ENCODE assay signal across 9 cellular contexts in the genomic region with DNA sequence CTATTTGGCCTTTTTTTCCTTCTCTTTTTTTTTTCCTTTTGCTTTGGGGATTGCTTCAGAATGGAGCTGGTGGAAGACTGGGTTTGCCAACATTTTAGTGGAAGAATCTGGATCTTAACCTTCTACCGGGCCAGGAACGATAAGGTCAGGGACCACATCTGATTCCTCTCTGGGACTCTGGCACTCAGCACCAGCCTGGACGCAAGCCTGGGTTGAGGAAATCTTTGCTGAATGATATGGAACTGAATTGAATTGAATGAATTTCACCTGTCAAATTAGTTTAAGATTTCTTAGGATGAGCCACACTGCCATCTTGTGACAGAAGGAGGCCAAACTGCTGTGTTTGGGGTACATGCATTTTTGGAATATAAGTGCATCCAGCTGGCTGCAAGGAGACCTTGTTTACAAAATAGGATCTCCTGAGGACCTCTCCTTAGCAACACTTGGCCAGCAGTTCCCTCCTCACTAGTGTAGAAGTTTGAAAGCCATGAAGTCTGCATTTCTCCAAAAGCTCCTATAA. TPM values are rescaled to one million over a fixed set of nuclear protein-coding genes. Genes with fewer than 3 reads are reported as not detected.
DNase-seq lines count a peak whose midpoint lies in the region; ATAC-seq, FAIRE-seq and TF ChIP-seq lines count a peak whose summit lies in the region.
"Had no signal": no experiment of that assay in that cellular context is flagged by ENCODE, and none has a peak within 500 bp of the region (broad histone marks: within the 10 kb centered on the region; RNA-seq: fewer than 3 reads in every experiment).

No MANE protein-coding gene starts in this region.

- TF ChIP-seq CTCF in kidney epithelial cell (IDR thresholded peaks at IDR 0.05; ENCODE audit: insufficient read depth, low read length, poor library complexity, severe bottlenecking): peak; percentile 51

- peak; percentile 40 for FAIRE-seq in GM12892 (lab: Jason Lieb, UNC)

- no peaks in the 10 kb centered on the region for H3K9me3 ChIP-seq in T-helper 17 cell (ENCODE audit: control insufficient read depth, low read length, poor library complexity, severe bottlenecking)

- peak overlapping the region; percentile 61 for H3K4me3 Mint-ChIP-seq in T-helper 17 cell

- peak overlapping the region; percentile 91 for H3K27ac Mint-ChIP-seq in T-helper 17 cell

- peaks cover 12% of the 10 kb centered on the region for H3K4me1 Mint-ChIP-seq in T-helper 17 cell

- no peak for ATAC-seq in T-helper 17 cell

- peak; percentile 58 for DNase-seq in DMS79 treated with DMSO at 0.1 percent for 48 hours (lab: John Stamatoyannopoulos, UW)
- DNase-seq in DMS79 (lab: John Stamatoyannopoulos, UW): no peak
- DNase-seq in GM12892 (ENCODE audit: insufficient read length): no peak
- DNase-seq in T-helper 17 cell: no peak
- no peak for DNase-seq in kidney epithelial cell (ENCODE audit: low read depth)
- DNase-seq in dedifferentiated amniotic fluid mesenchymal stem cell (ENCODE audit: extremely low spot score): no peak
- no peak for DNase-seq in stimulated activated CD8-positive, alpha-beta memory T cell treated with anti-CD3 and anti-CD28 coated beads, Interleukin-4, amount 100 ng/mL, for 48 hours
- DNase-seq in NCI-H774 (lab: John Stamatoyannopoulos, UW): no peak

- no peak overlapping the region for H3K4me3 ChIP-seq in kidney epithelial cell (ENCODE audit: low read depth, low read length)

- TF ChIP-seq POLR2A in GM12892 (IDR thresholded peaks at IDR 0.05; ENCODE audit: low read depth, low read length): no peak

- H3K27me3 ChIP-seq in kidney epithelial cell (ENCODE audit: control insufficient read depth, insufficient read depth, low read length): no peaks in the 10 kb centered on the region

- H3K27me3 Mint-ChIP-seq in T-helper 17 cell: no peaks in the 10 kb centered on the region

- no peaks in the 10 kb centered on the region for H3K36me3 ChIP-seq in kidney epithelial cell (ENCODE audit: control insufficient read depth, insufficient read depth, low read length)

- H3K36me3 Mint-ChIP-seq in T-helper 17 cell (ENCODE audit: low read depth): peaks cover 4% of the 10 kb centered on the region

RNA-seq across cellular contexts. Expression of a gene that starts 30.4 kb away (rescaled TPM):
- not detected for polyA plus RNA-seq in GM12892 (2012; ENCODE audit: missing spikeins)
- total RNA-seq in T-helper 17 cell (under 1 TPM; 0.42 to 0.60 TPM), kidney epithelial cell (0.04 TPM in 1 of 2 replicates, not detected in the other)
- total RNA-seq: A172 had no signal
